Comparison of ENCODE assay signal across 1 cellular context in genomic region chr20:38926142-38926933, GRCh38.
TF ChIP-seq lines count a peak whose summit lies in the region.

FAM83D (plus strand) TSS chr20:38926417; CDS start chr20:38926443, 26 bp downstream.

TF ChIP-seq in HepG2, 621 proteins besides CTCF, POLR2A, EP300 and RAD21 (continued from another document and continues in another):
- TF ChIP-seq, protein P1, sequence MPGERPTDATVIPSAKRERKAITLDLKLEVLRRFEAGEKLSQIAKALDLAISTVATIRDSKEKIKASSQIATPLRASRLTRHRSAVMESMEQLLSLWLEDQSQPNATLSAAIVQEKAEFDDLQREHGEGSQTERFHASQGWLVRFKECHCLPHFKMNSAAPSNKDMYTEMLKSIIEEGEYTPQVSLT (CRISPR knock-in tag; IDR thresholded peaks at IDR 0.05; ENCODE audit: borderline replicate concordance, low read depth) = no peak
- TF ChIP-seq ZNF282 (IDR thresholded peaks at IDR 0.05; ENCODE audit: partially characterized antibody) (no peak), ZNF674 (CRISPR knock-in tag; IDR thresholded peaks at IDR 0.05; ENCODE audit: low read depth) (no peak; the same call in 1 of the 2 replicates), GABPB1 (CRISPR knock-in tag; IDR thresholded peaks at IDR 0.05) (peak; percentile 81; the same call in 1 of the 2 replicates), ZBED4 (CRISPR knock-in tag; IDR thresholded peaks at IDR 0.05; ENCODE audit: borderline replicate concordance) (peak; percentile 46), MXD3 (CRISPR knock-in tag; IDR thresholded peaks at IDR 0.05) (peak; percentile 94), DR1 (CRISPR knock-in tag; IDR thresholded peaks at IDR 0.05) (peak; percentile 99), FOXO1 (CRISPR knock-in tag; IDR thresholded peaks at IDR 0.05) (peak; percentile 67; the same call in 1 of the 2 replicates), ZNF746 (CRISPR knock-in tag; IDR thresholded peaks at IDR 0.05) (no peak), ZNF350 (CRISPR knock-in tag; IDR thresholded peaks at IDR 0.05; ENCODE audit: borderline replicate concordance, low read depth) (peak; percentile 95), ZNF644 (CRISPR knock-in tag; IDR thresholded peaks at IDR 0.05; ENCODE audit: low read depth) (0 out of 2 replicates have a peak, but pooled peaks have one; percentile 0), NR2F6 (IDR thresholded peaks at IDR 0.05) (no peak), NR2F6 (CRISPR knock-in tag; IDR thresholded peaks at IDR 0.05) (0 out of 2 replicates have a peak, but pooled peaks have one; percentile 1), MLLT10 (CRISPR knock-in tag; IDR thresholded peaks at IDR 0.05) (no peak), ZNF629 (CRISPR knock-in tag; conservative IDR thresholded peaks at IDR 0.05) (peak; percentile 28; the same call in 1 of the 2 replicates), RXRA (CRISPR knock-in tag; IDR thresholded peaks at IDR 0.05) (peak; percentile 64), ZNF646 (CRISPR knock-in tag; IDR thresholded peaks at IDR 0.05) (no peak), ZNF557 (CRISPR knock-in tag; IDR thresholded peaks at IDR 0.05) (peak; percentile 75; the same call in 1 of the 2 replicates), ZNF251 (CRISPR knock-in tag; IDR thresholded peaks at IDR 0.05) (no peak), SRSF1 (optimal IDR thresholded peaks at IDR 0.05; ENCODE audit: low read depth, low read length) (peak; percentile 53), ZNF317 (CRISPR knock-in tag; IDR thresholded peaks at IDR 0.05) (0 out of 2 replicates have a peak, but pooled peaks have one; percentile 33), TIGD3 (CRISPR knock-in tag; IDR thresholded peaks at IDR 0.05; ENCODE audit: borderline replicate concordance) (peak; percentile 55; the same call in 1 of the 2 replicates), SKI (IDR thresholded peaks at IDR 0.05; ENCODE audit: partially characterized antibody) (peak; percentile 65), ZKSCAN8 (CRISPR knock-in tag; IDR thresholded peaks at IDR 0.05; ENCODE audit: borderline replicate concordance) (peak; percentile 11; the same call in 1 of the 2 replicates), ZNF382 (CRISPR knock-in tag; IDR thresholded peaks at IDR 0.05; ENCODE audit: borderline replicate concordance) (no peak)
- TF ChIP-seq, protein P2, sequence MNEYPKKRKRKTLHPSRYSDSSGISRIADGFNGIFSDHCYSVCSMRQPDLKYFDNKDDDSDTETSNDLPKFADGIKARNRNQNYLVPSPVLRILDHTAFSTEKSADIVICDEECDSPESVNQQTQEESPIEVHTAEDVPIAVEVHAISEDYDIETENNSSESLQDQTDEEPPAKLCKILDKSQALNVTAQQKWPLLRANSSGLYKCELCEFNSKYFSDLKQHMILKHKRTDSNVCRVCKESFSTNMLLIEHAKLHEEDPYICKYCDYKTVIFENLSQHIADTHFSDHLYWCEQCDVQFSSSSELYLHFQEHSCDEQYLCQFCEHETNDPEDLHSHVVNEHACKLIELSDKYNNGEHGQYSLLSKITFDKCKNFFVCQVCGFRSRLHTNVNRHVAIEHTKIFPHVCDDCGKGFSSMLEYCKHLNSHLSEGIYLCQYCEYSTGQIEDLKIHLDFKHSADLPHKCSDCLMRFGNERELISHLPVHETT (CRISPR knock-in tag; conservative IDR thresholded peaks at IDR 0.05) = peak; percentile 55; the same call in 1 of the 2 replicates
- TF ChIP-seq, protein P3, sequence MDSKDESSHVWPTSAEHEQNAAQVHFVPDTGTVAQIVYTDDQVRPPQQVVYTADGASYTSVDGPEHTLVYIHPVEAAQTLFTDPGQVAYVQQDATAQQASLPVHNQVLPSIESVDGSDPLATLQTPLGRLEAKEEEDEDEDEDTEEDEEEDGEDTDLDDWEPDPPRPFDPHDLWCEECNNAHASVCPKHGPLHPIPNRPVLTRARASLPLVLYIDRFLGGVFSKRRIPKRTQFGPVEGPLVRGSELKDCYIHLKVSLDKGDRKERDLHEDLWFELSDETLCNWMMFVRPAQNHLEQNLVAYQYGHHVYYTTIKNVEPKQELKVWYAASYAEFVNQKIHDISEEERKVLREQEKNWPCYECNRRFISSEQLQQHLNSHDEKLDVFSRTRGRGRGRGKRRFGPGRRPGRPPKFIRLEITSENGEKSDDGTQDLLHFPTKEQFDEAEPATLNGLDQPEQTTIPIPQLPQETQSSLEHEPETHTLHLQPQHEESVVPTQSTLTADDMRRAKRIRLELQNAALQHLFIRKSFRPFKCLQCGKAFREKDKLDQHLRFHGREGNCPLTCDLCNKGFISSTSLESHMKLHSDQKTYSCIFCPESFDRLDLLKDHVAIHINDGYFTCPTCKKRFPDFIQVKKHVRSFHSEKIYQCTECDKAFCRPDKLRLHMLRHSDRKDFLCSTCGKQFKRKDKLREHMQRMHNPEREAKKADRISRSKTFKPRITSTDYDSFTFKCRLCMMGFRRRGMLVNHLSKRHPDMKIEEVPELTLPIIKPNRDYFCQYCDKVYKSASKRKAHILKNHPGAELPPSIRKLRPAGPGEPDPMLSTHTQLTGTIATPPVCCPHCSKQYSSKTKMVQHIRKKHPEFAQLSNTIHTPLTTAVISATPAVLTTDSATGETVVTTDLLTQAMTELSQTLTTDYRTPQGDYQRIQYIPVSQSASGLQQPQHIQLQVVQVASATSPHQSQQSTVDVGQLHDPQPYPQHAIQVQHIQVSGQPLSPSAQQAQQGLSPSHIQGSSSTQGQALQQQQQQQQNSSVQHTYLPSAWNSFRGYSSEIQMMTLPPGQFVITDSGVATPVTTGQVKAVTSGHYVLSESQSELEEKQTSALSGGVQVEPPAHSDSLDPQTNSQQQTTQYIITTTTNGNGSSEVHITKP (CRISPR knock-in tag; IDR thresholded peaks at IDR 0.05; ENCODE audit: low read depth) = no peak; the same call in 1 of the 2 replicates
- TF ChIP-seq, protein P4, sequence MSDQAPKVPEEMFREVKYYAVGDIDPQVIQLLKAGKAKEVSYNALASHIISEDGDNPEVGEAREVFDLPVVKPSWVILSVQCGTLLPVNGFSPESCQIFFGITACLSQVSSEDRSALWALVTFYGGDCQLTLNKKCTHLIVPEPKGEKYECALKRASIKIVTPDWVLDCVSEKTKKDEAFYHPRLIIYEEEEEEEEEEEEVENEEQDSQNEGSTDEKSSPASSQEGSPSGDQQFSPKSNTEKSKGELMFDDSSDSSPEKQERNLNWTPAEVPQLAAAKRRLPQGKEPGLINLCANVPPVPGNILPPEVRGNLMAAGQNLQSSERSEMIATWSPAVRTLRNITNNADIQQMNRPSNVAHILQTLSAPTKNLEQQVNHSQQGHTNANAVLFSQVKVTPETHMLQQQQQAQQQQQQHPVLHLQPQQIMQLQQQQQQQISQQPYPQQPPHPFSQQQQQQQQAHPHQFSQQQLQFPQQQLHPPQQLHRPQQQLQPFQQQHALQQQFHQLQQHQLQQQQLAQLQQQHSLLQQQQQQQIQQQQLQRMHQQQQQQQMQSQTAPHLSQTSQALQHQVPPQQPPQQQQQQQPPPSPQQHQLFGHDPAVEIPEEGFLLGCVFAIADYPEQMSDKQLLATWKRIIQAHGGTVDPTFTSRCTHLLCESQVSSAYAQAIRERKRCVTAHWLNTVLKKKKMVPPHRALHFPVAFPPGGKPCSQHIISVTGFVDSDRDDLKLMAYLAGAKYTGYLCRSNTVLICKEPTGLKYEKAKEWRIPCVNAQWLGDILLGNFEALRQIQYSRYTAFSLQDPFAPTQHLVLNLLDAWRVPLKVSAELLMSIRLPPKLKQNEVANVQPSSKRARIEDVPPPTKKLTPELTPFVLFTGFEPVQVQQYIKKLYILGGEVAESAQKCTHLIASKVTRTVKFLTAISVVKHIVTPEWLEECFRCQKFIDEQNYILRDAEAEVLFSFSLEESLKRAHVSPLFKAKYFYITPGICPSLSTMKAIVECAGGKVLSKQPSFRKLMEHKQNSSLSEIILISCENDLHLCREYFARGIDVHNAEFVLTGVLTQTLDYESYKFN (CRISPR knock-in tag; conservative IDR thresholded peaks at IDR 0.05) = peak; percentile 12
- TF ChIP-seq, protein P5, sequence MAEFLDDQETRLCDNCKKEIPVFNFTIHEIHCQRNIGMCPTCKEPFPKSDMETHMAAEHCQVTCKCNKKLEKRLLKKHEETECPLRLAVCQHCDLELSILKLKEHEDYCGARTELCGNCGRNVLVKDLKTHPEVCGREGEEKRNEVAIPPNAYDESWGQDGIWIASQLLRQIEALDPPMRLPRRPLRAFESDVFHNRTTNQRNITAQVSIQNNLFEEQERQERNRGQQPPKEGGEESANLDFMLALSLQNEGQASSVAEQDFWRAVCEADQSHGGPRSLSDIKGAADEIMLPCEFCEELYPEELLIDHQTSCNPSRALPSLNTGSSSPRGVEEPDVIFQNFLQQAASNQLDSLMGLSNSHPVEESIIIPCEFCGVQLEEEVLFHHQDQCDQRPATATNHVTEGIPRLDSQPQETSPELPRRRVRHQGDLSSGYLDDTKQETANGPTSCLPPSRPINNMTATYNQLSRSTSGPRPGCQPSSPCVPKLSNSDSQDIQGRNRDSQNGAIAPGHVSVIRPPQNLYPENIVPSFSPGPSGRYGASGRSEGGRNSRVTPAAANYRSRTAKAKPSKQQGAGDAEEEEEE (CRISPR knock-in tag; IDR thresholded peaks at IDR 0.05; ENCODE audit: borderline replicate concordance) = no peak
